9 cellular contexts compared by ENCODE assay signal in genomic region chr12:23949212-23950010, GRCh38. TPM values are rescaled to one million over a fixed set of nuclear protein-coding genes. Genes with fewer than 3 reads are reported as not detected.
DNase-seq lines count a peak whose midpoint lies in the region; ATAC-seq lines count a peak whose summit lies in the region.
"Had no signal": no experiment of that assay in that cellular context is flagged by ENCODE, and none has a peak within 500 bp of the region (broad histone marks: within the 10 kb centered on the region; RNA-seq: fewer than 3 reads in every experiment).

Gene SOX5 (minus strand): TSS chr12:23949670. CDS start chr12:23949601, 69 bp downstream.

- H3K9me3 ChIP-seq in SJSA1 (replicated peaks) (no peaks in the 10 kb centered on the region), trophoblast cell (ENCODE audit: insufficient read depth, low read depth, low read length) (no peaks in the 10 kb centered on the region)

- WGBS in trophoblast cell (ENCODE audit: extremely low coverage, insufficient coverage, insufficient read length): no CpG with 5 or more reads among the region's 12 CpGs

- H2BK120ac ChIP-seq in trophoblast cell (ENCODE audit: insufficient read depth, low read length, poor library complexity): peak within 1 kb of the TSS; percentile 48

- peaks cover 2% of the 10 kb centered on the region for H3K27me3 Mint-ChIP-seq in T-helper 2 cell treated with Interferon-gamma antibody and Interleukin-4, amounts not matched to agents 5 μg/mL and 100 μg/mL, for 36 hours (ENCODE audit: low read depth)

- peak within 1 kb of the TSS; percentile 32 for H4K8ac ChIP-seq in trophoblast cell (ENCODE audit: low read depth, low read length)

- H3K27ac ChIP-seq in SJSA1 (no peak within 1 kb of the TSS), trophoblast cell (ENCODE audit: low read depth, low read length) (peak within 1 kb of the TSS; percentile 89)
- H3K27ac ChIP-seq: HL-60 had no signal

- peak in 1 of 2 experiments; percentile 7 for DNase-seq in SJSA1 (ENCODE audit: low read depth in 1 of 2, low spot score in 2 of 2)
- peak; percentile 59 for DNase-seq in glomerular visceral epithelial cell (ENCODE audit: extremely low spot score)
- no peak for DNase-seq in trophoblast cell
- no peak for DNase-seq in T-helper 2 cell treated with Interferon-gamma antibody and Interleukin-4, amounts not matched to agents 5 μg/mL and 100 μg/mL, for 36 hours (ENCODE audit: low spot score)
- DNase-seq in activated CD4-positive, alpha-beta T cell treated with anti-CD3 and anti-CD28 coated beads for 48 hours: no peak

- peak within 1 kb of the TSS; percentile 19 for H3K4me3 ChIP-seq in SJSA1
- H3K4me3 ChIP-seq in trophoblast cell (ENCODE audit: low read depth, low read length): peak within 1 kb of the TSS; percentile 43

- no peaks in the 10 kb centered on the region for H3K36me3 Mint-ChIP-seq in T-helper 2 cell treated with Interferon-gamma antibody and Interleukin-4, amounts not matched to agents 5 μg/mL and 100 μg/mL, for 36 hours (ENCODE audit: low read depth)

- no peak within 1 kb of the TSS for H4K12ac ChIP-seq in trophoblast cell (ENCODE audit: low read depth, low read length)

- peaks cover 11% of the 10 kb centered on the region for H3K79me1 ChIP-seq in trophoblast cell (ENCODE audit: low read length)

- H3K4me1 ChIP-seq in SJSA1 (replicated peaks) (peaks cover 9% of the 10 kb centered on the region), trophoblast cell (ENCODE audit: control insufficient read depth in 1 of 2, insufficient read depth in 2 of 2, low read length in 2 of 2) (peaks cover 0 to 2% of the 10 kb centered on the region in 2 experiments)

- H3K9ac ChIP-seq in trophoblast cell (ENCODE audit: low read length): no peak within 1 kb of the TSS

- no peaks in the 10 kb centered on the region for H3K9me3 Mint-ChIP-seq in T-helper 2 cell treated with Interferon-gamma antibody and Interleukin-4, amounts not matched to agents 5 μg/mL and 100 μg/mL, for 36 hours

- no peak within 1 kb of the TSS for H2AK5ac ChIP-seq in trophoblast cell (ENCODE audit: low read length)

- no peaks in the 10 kb centered on the region for H3K4me1 Mint-ChIP-seq in T-helper 2 cell treated with Interferon-gamma antibody and Interleukin-4, amounts not matched to agents 5 μg/mL and 100 μg/mL, for 36 hours (ENCODE audit: low read depth)

- H3K36me3 ChIP-seq in SJSA1: no peaks in the 10 kb centered on the region
- H3K36me3 ChIP-seq in trophoblast cell (ENCODE audit: control insufficient read depth in 1 of 2, insufficient read depth in 2 of 2, low read length in 2 of 2): no peaks in the 10 kb centered on the region

- no peaks in the 10 kb centered on the region for H3K79me2 ChIP-seq in trophoblast cell (ENCODE audit: control insufficient read depth, insufficient read depth, low read length, poor library complexity)

- peak within 1 kb of the TSS; percentile 79 for H2BK5ac ChIP-seq in trophoblast cell (ENCODE audit: low read depth, low read length, poor library complexity)

- H3K4me3 Mint-ChIP-seq in T-helper 2 cell treated with Interferon-gamma antibody and Interleukin-4, amounts not matched to agents 5 μg/mL and 100 μg/mL, for 36 hours: no peak within 1 kb of the TSS

- H3K14ac ChIP-seq in trophoblast cell (ENCODE audit: low read length): peak within 1 kb of the TSS; percentile 45

- peak within 1 kb of the TSS; percentile 53 for H4K91ac ChIP-seq in trophoblast cell (ENCODE audit: low read depth, low read length)

- H3K27ac Mint-ChIP-seq in T-helper 2 cell treated with Interferon-gamma antibody and Interleukin-4, amounts not matched to agents 5 μg/mL and 100 μg/mL, for 36 hours: no peak within 1 kb of the TSS

- H3K4me2 ChIP-seq in trophoblast cell (ENCODE audit: low read length): peak within 1 kb of the TSS; percentile 90

- peaks cover 36% of the 10 kb centered on the region for H3K27me3 ChIP-seq in SJSA1 (replicated peaks)
- H3K27me3 ChIP-seq in trophoblast cell (ENCODE audit: insufficient read depth, low read length): no peaks in the 10 kb centered on the region

- ATAC-seq in HG02943 (IDR thresholded peaks at IDR 0.05; ENCODE audit: low read depth, unreplicated experiment): peak; percentile 47
- no peak for ATAC-seq in GM21390 (IDR thresholded peaks at IDR 0.05; ENCODE audit: unreplicated experiment)
- no peak for ATAC-seq in HG03175 (IDR thresholded peaks at IDR 0.05; ENCODE audit: unreplicated experiment)

- no peak within 1 kb of the TSS for H3K23ac ChIP-seq in trophoblast cell (ENCODE audit: low read length)

- no peak within 1 kb of the TSS for H3K18ac ChIP-seq in trophoblast cell (ENCODE audit: low read length)

- H2AFZ ChIP-seq in trophoblast cell (ENCODE audit: insufficient read depth, low read length, poor library complexity): no peak within 1 kb of the TSS

- peak within 1 kb of the TSS; percentile 19 for H2BK12ac ChIP-seq in trophoblast cell (ENCODE audit: low read length)

- H3K4ac ChIP-seq in trophoblast cell (ENCODE audit: low read depth, low read length): no peak within 1 kb of the TSS

RNA-seq across cellular contexts. Expression of gene SOX5, which starts in this region (rescaled TPM):
- 1.7 and 5.0 TPM in 2 replicates for total RNA-seq in SJSA1 (2014; rRNA removed; shearing (Covaris generic))
- 3.7 and 4.0 TPM in 2 replicates for polyA plus RNA-seq in trophoblast cell (2013)
